In genomic region chr6:119493980-119494379, GRCh38 we compare ENCODE assay signal across 1 cellular context.
TF ChIP-seq lines count a peak whose summit lies in the region.

No MANE protein-coding gene starts in this region.

TF ChIP-seq in HepG2, 621 proteins besides CTCF, POLR2A, EP300 and RAD21 (continued from another document and continues in another):
- peak; percentile 30; the same call in 1 of the 2 replicates for TF ChIP-seq RERE (CRISPR knock-in tag; IDR thresholded peaks at IDR 0.05; ENCODE audit: low read depth)
- no peak for TF ChIP-seq CBX1 (IDR thresholded peaks at IDR 0.05; ENCODE audit: low read depth)
- no peak for TF ChIP-seq SOX13 (IDR thresholded peaks at IDR 0.05)
- peak in 1 of 2 experiments; percentile 60; a peak in 2 of 4 replicates for TF ChIP-seq SOX13 (CRISPR knock-in tag; conservative IDR thresholded peaks at IDR 0.05 in 1 of 2, IDR thresholded peaks at IDR 0.05 in 1 of 2)
- TF ChIP-seq GATAD2A (CRISPR knock-in tag; IDR thresholded peaks at IDR 0.05) = peak; percentile 63
- peak; percentile 72; the same call in 1 of the 2 replicates for TF ChIP-seq AHDC1 (CRISPR knock-in tag; IDR thresholded peaks at IDR 0.05; ENCODE audit: borderline replicate concordance)
- peak; percentile 80; the same call in 1 of the 2 replicates for TF ChIP-seq ZNF609 (CRISPR knock-in tag; IDR thresholded peaks at IDR 0.05; ENCODE audit: borderline replicate concordance)
- peak; percentile 67; the same call in 1 of the 2 replicates for TF ChIP-seq HOMEZ (CRISPR knock-in tag; IDR thresholded peaks at IDR 0.05; ENCODE audit: low read depth)
- no peak for TF ChIP-seq MATR3 (CRISPR knock-in tag; IDR thresholded peaks at IDR 0.05)
- TF ChIP-seq KAT8 (CRISPR knock-in tag; IDR thresholded peaks at IDR 0.05) = peak; percentile 48; the same call in 1 of the 2 replicates
- peak; percentile 62; the same call in 1 of the 2 replicates for TF ChIP-seq HDAC2 (CRISPR knock-in tag; IDR thresholded peaks at IDR 0.05)
- peak; percentile 86 for TF ChIP-seq SKIL (CRISPR knock-in tag; IDR thresholded peaks at IDR 0.05; ENCODE audit: borderline replicate concordance)
- TF ChIP-seq ZNF142 (CRISPR knock-in tag; IDR thresholded peaks at IDR 0.05) = no peak
- no peak for TF ChIP-seq MTF2 (CRISPR knock-in tag; IDR thresholded peaks at IDR 0.05; ENCODE audit: borderline replicate concordance)
- no peak for TF ChIP-seq CREB1 (IDR thresholded peaks at IDR 0.05)
- TF ChIP-seq CREB1 (CRISPR knock-in tag; IDR thresholded peaks at IDR 0.05) = no peak
- peak; percentile 72 for TF ChIP-seq FOXA3 (CRISPR knock-in tag; IDR thresholded peaks at IDR 0.05)
- no peak for TF ChIP-seq PAWR (CRISPR knock-in tag; IDR thresholded peaks at IDR 0.05; ENCODE audit: borderline replicate concordance)
- peak; percentile 81 for TF ChIP-seq MIXL1 (CRISPR knock-in tag; IDR thresholded peaks at IDR 0.05)
- TF ChIP-seq KLF16 (CRISPR knock-in tag; IDR thresholded peaks at IDR 0.05) = no peak
- TF ChIP-seq NCOA2 (CRISPR knock-in tag; IDR thresholded peaks at IDR 0.05) = peak; percentile 65
- no peak for TF ChIP-seq ZNF12 (CRISPR knock-in tag; IDR thresholded peaks at IDR 0.05)
- no peak for TF ChIP-seq FOXC1 (CRISPR knock-in tag; IDR thresholded peaks at IDR 0.05; ENCODE audit: borderline replicate concordance)
- peak; percentile 95 for TF ChIP-seq ZNF362 (CRISPR knock-in tag; IDR thresholded peaks at IDR 0.05; ENCODE audit: borderline replicate concordance)
- 0 out of 2 replicates have a peak, but pooled peaks have one; percentile 37 for TF ChIP-seq KDM4B (CRISPR knock-in tag; IDR thresholded peaks at IDR 0.05)
